In the genomic region with DNA sequence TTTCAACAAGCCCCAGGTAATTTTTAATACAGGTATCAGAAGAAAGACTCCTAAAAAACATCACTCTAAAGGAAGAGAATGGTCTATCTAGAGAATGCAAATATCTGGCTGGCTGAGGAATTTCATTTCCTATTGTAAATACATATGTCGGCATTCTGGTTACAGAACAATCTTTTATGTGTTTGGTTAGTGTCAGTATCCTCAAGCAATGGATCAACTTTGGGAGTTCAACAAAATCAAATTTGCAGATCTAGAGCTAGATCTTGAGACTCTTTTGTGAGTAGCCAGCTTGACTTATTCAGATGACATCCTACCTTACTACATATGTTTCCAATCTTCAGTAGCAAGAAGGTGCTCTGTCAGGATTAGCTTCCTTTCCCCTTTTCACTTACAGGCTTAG, we compare ENCODE assay signal across 17 cellular contexts.
DNase-seq lines count a peak whose midpoint lies in the region; ATAC-seq, FAIRE-seq and TF ChIP-seq lines count a peak whose summit lies in the region.
"Had no signal": no experiment of that assay in that cellular context is flagged by ENCODE, and none has a peak within 500 bp of the region (broad histone marks: within the 10 kb centered on the region; RNA-seq: fewer than 3 reads in every experiment).

No MANE protein-coding gene starts in this region.

- TF ChIP-seq CTCF in A549 (IDR thresholded peaks at IDR 0.05) (no peak), Calu3 (IDR thresholded peaks at IDR 0.05; ENCODE audit: unreplicated experiment) (no peak), VCaP (conservative IDR thresholded peaks at IDR 0.05) (no peak), osteocyte (IDR thresholded peaks at IDR 0.05) (no peak)

- H3K4me3 Mint-ChIP-seq in Calu3 (ENCODE audit: low read depth, unreplicated experiment) (no peak overlapping the region), osteocyte (ENCODE audit: unreplicated experiment) (no peak overlapping the region)
- no peak overlapping the region for H3K4me3 Mint-ChIP-seq in activated CD8-positive, alpha-beta T cell treated with anti-CD3 and anti-CD28 coated beads, Interleukin-2, amount 10 ng/mL, durations not matched to agents 7 days and 5 days
- H3K4me3 Mint-ChIP-seq: B cell; CD8-positive, alpha-beta T cell; H9 had no signal

- no peak overlapping the region for H3K4me3 ChIP-seq in A549
- H3K4me3 ChIP-seq: BLaER1 treated with 17β-estradiol and CSF1 and Interleukin-3, amounts not matched to agents 10 nM and 100 nM; K562 had no signal

- H3K4me1 ChIP-seq in A549: peaks cover 33% of the 10 kb centered on the region

- ATAC-seq in A549 (no peak), GM18520 (IDR thresholded peaks at IDR 0.05; ENCODE audit: unreplicated experiment) (no peak)
- ATAC-seq in activated CD8-positive, alpha-beta T cell treated with anti-CD3 and anti-CD28 coated beads, Interleukin-2, amount 10 ng/mL, durations not matched to agents 7 days and 5 days: no peak
- ATAC-seq: CD8-positive, alpha-beta T cell; K562 had no signal

- no peak for TF ChIP-seq RAD21 in A549 (conservative IDR thresholded peaks at IDR 0.05 in 1 of 2, IDR thresholded peaks at IDR 0.05 in 1 of 2)

- TF ChIP-seq POLR2A in A549 (IDR thresholded peaks at IDR 0.05; ENCODE audit: low read length): no peak

- H3K9me3 ChIP-seq in A549: peaks cover 38% of the 10 kb centered on the region

- no peaks in the 10 kb centered on the region for H3K9me3 Mint-ChIP-seq in Calu3 (ENCODE audit: low read depth, unreplicated experiment)
- H3K9me3 Mint-ChIP-seq in osteocyte (ENCODE audit: unreplicated experiment): peaks cover 12% of the 10 kb centered on the region
- H3K9me3 Mint-ChIP-seq in activated CD8-positive, alpha-beta T cell treated with anti-CD3 and anti-CD28 coated beads, Interleukin-2, amount 10 ng/mL, durations not matched to agents 7 days and 5 days (ENCODE audit: insufficient read depth): no peaks in the 10 kb centered on the region
- H3K9me3 Mint-ChIP-seq: CD8-positive, alpha-beta T cell had no signal

- H3K4me2 ChIP-seq in A549: peak overlapping the region; percentile 30; the same call in 2 of the 3 replicates
- H3K4me2 ChIP-seq: BLaER1 treated with 17β-estradiol and CSF1 and Interleukin-3, amounts not matched to agents 10 nM and 100 nM had no signal

- H3K27ac Mint-ChIP-seq in Calu3 (ENCODE audit: unreplicated experiment) (peak overlapping the region; percentile 90), osteocyte (ENCODE audit: unreplicated experiment) (peak overlapping the region; percentile 50)
- no peak overlapping the region for H3K27ac Mint-ChIP-seq in activated CD8-positive, alpha-beta T cell treated with anti-CD3 and anti-CD28 coated beads, Interleukin-2, amount 10 ng/mL, durations not matched to agents 7 days and 5 days
- H3K27ac Mint-ChIP-seq: B cell; CD8-positive, alpha-beta T cell had no signal

- CTCF ChIA-PET in A549 (lab: Yijun Ruan, JAX) (interaction anchor here (1.0 kb wide), 2 partner anchors 12 to 279 kb away, joined by 3 to 4 read pairs; no protein-coding TSS in a partner anchor), Calu3 (lab: Charles Lee) (interaction anchor here (0.9 to 1.5 kb wide), 2 partner anchors 16 to 17 kb away, joined by 3 to 5 read pairs; no protein-coding TSS in a partner anchor)
- CTCF ChIA-PET in activated CD8-positive, alpha-beta T cell treated with anti-CD3 and anti-CD28 coated beads, Interleukin-2, amount 10 ng/mL, durations not matched to agents 7 days and 5 days (lab: Charles Lee): no interaction called here

- peak overlapping the region; percentile 84 to 100 for H3K27ac ChIP-seq in A549
- peak overlapping the region; percentile 26; the same call in 1 of the 2 replicates for H3K27ac ChIP-seq in VCaP
- H3K27ac ChIP-seq: BLaER1 treated with 17β-estradiol and CSF1 and Interleukin-3, amounts not matched to agents 10 nM and 100 nM had no signal

- H3K36me3 Mint-ChIP-seq in Calu3 (ENCODE audit: insufficient read depth, unreplicated experiment) (peaks cover 30% of the 10 kb centered on the region), osteocyte (ENCODE audit: unreplicated experiment) (peaks cover 1% of the 10 kb centered on the region)
- no peaks in the 10 kb centered on the region for H3K36me3 Mint-ChIP-seq in activated CD8-positive, alpha-beta T cell treated with anti-CD3 and anti-CD28 coated beads, Interleukin-2, amount 10 ng/mL, durations not matched to agents 7 days and 5 days (ENCODE audit: low read depth)
- H3K36me3 Mint-ChIP-seq: CD8-positive, alpha-beta T cell had no signal

- 10% methylated on average over 1 of the region's 1 CpG for WGBS in A549 (ENCODE audit: missing lambda C conversion rate)

- DNase-seq in A549 (ENCODE audit: low read depth in 1 of 2, low spot score in 1 of 2) (peak in 1 of 2 experiments; percentile 56), Calu3 (no peak), osteocyte (ENCODE audit: extremely low spot score, unreplicated experiment) (no peak), NCI-H187 treated with DMSO at 0.1 percent for 48 hours (lab: John Stamatoyannopoulos, UW) (no peak)
- no peak for DNase-seq in activated CD8-positive, alpha-beta T cell treated with anti-CD3 and anti-CD28 coated beads, Interleukin-2, amount 10 ng/mL, durations not matched to agents 7 days and 5 days
- DNase-seq: CD8-positive, alpha-beta T cell; GOT3; H9; IMR-90 had no signal

- no TSS peak for BruUV-seq in Calu3 (replicated peaks; lab: Mats Ljungman, UMichigan)

- no peak for FAIRE-seq in A549 (lab: Jason Lieb, UNC)
- FAIRE-seq: D721Med, G401.6, GM12891, K562 had no signal

- POLR2A ChIA-PET in A549 (lab: Yijun Ruan, JAX): no interaction called here
- POLR2A ChIA-PET in activated CD8-positive, alpha-beta T cell treated with anti-CD3 and anti-CD28 coated beads, Interleukin-2, amount 10 ng/mL, durations not matched to agents 7 days and 5 days (lab: Charles Lee): no interaction called here

- TF ChIP-seq EP300 in A549 (IDR thresholded peaks at IDR 0.05): no peak

- H3K27me3 Mint-ChIP-seq in Calu3 (ENCODE audit: unreplicated experiment): no peaks in the 10 kb centered on the region
- no peaks in the 10 kb centered on the region for H3K27me3 Mint-ChIP-seq in osteocyte (ENCODE audit: unreplicated experiment)
- peaks cover 2% of the 10 kb centered on the region for H3K27me3 Mint-ChIP-seq in activated CD8-positive, alpha-beta T cell treated with anti-CD3 and anti-CD28 coated beads, Interleukin-2, amount 10 ng/mL, durations not matched to agents 7 days and 5 days (ENCODE audit: low read depth)
- H3K27me3 Mint-ChIP-seq: B cell had no signal

- intact Hi-C loops in Calu3 (cut with micrococcal nuclease; ENCODE audit: unreplicated experiment): no loop called here

- H3K4me1 Mint-ChIP-seq in Calu3 (ENCODE audit: low read depth, unreplicated experiment): peaks cover 21% of the 10 kb centered on the region
- peaks cover 24% of the 10 kb centered on the region for H3K4me1 Mint-ChIP-seq in osteocyte (ENCODE audit: unreplicated experiment)
- H3K4me1 Mint-ChIP-seq in activated CD8-positive, alpha-beta T cell treated with anti-CD3 and anti-CD28 coated beads, Interleukin-2, amount 10 ng/mL, durations not matched to agents 7 days and 5 days (ENCODE audit: low read depth): no peaks in the 10 kb centered on the region
- H3K4me1 Mint-ChIP-seq: B cell had no signal

TF ChIP-seq in A549, 52 proteins besides CTCF, POLR2A, EP300 and RAD21:
- TF ChIP-seq FOXS1 (CRISPR knock-in tag; IDR thresholded peaks at IDR 0.05) (no peak), BHLHE40 (IDR thresholded peaks at IDR 0.05; ENCODE audit: low read depth, low read length) (no peak), HOXB5 (CRISPR knock-in tag; IDR thresholded peaks at IDR 0.05) (no peak), EHF (CRISPR knock-in tag; IDR thresholded peaks at IDR 0.05) (no peak), JUNB (IDR thresholded peaks at IDR 0.05) (no peak), KDM5A (IDR thresholded peaks at IDR 0.05) (no peak), CEBPB (IDR thresholded peaks at IDR 0.05) (peak in 1 of 2 experiments; percentile 4; a peak in 1 of 4 replicates), GATA3 (IDR thresholded peaks at IDR 0.05; ENCODE audit: borderline replicate concordance) (peak; percentile 56; the same call in 1 of the 2 replicates)
- TF ChIP-seq, protein P1, sequence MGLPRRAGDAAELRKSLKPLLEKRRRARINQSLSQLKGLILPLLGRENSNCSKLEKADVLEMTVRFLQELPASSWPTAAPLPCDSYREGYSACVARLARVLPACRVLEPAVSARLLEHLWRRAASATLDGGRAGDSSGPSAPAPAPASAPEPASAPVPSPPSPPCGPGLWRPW (IDR thresholded peaks at IDR 0.05): no peak
- TF ChIP-seq, protein P2, sequence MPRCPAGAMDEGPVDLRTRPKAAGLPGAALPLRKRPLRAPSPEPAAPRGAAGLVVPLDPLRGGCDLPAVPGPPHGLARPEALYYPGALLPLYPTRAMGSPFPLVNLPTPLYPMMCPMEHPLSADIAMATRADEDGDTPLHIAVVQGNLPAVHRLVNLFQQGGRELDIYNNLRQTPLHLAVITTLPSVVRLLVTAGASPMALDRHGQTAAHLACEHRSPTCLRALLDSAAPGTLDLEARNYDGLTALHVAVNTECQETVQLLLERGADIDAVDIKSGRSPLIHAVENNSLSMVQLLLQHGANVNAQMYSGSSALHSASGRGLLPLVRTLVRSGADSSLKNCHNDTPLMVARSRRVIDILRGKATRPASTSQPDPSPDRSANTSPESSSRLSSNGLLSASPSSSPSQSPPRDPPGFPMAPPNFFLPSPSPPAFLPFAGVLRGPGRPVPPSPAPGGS (IDR thresholded peaks at IDR 0.05): no peak
- TF ChIP-seq, protein P3, sequence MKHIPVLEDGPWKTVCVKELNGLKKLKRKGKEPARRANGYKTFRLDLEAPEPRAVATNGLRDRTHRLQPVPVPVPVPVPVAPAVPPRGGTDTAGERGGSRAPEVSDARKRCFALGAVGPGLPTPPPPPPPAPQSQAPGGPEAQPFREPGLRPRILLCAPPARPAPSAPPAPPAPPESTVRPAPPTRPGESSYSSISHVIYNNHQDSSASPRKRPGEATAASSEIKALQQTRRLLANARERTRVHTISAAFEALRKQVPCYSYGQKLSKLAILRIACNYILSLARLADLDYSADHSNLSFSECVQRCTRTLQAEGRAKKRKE (CRISPR knock-in tag; IDR thresholded peaks at IDR 0.05; ENCODE audit: low read depth): no peak
